1 cellular context compared by ENCODE assay signal in the genomic region with DNA sequence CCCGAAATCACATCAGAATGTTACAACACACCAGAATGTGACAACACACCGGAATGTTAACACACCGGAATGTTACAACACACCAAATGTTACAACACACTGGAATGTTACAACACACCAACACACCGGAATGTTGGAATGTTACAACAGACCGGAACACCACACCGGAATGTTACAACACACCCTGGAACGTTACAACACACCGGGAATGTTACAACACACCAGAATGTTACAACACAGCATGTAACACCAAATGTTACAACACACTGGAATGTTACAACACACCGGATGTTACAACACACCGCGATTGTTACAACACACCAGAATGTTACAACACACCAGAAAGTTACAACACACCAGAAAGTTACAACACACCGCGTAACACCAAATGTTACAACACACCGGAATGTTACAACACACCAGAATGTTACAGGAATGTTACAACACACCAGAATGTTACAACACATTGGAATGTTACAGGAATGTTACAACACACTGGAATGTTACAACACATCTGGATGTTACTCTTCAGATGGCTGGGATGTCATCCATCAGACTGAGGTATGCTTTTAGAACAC.
TF ChIP-seq lines count a peak whose summit lies in the region.

No MANE protein-coding gene starts in this region.

TF ChIP-seq in GM23338, 12 proteins besides CTCF, POLR2A, EP300 and RAD21:
- TF ChIP-seq, protein P1, sequence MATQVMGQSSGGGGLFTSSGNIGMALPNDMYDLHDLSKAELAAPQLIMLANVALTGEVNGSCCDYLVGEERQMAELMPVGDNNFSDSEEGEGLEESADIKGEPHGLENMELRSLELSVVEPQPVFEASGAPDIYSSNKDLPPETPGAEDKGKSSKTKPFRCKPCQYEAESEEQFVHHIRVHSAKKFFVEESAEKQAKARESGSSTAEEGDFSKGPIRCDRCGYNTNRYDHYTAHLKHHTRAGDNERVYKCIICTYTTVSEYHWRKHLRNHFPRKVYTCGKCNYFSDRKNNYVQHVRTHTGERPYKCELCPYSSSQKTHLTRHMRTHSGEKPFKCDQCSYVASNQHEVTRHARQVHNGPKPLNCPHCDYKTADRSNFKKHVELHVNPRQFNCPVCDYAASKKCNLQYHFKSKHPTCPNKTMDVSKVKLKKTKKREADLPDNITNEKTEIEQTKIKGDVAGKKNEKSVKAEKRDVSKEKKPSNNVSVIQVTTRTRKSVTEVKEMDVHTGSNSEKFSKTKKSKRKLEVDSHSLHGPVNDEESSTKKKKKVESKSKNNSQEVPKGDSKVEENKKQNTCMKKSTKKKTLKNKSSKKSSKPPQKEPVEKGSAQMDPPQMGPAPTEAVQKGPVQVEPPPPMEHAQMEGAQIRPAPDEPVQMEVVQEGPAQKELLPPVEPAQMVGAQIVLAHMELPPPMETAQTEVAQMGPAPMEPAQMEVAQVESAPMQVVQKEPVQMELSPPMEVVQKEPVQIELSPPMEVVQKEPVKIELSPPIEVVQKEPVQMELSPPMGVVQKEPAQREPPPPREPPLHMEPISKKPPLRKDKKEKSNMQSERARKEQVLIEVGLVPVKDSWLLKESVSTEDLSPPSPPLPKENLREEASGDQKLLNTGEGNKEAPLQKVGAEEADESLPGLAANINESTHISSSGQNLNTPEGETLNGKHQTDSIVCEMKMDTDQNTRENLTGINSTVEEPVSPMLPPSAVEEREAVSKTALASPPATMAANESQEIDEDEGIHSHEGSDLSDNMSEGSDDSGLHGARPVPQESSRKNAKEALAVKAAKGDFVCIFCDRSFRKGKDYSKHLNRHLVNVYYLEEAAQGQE (IDR thresholded peaks at IDR 0.05; ENCODE audit: unreplicated experiment) = no peak
- TF ChIP-seq ZNF114 (CRISPR knock-in tag; IDR thresholded peaks at IDR 0.05) (no peak), EZH2 (IDR thresholded peaks at IDR 0.05; ENCODE audit: low read depth, unreplicated experiment) (no peak), JUNB (IDR thresholded peaks at IDR 0.05; ENCODE audit: unreplicated experiment) (no peak), NANOG (IDR thresholded peaks at IDR 0.05; ENCODE audit: borderline replicate concordance) (no peak), ZNF462 (CRISPR knock-in tag; IDR thresholded peaks at IDR 0.05) (no peak), POLR2AphosphoS5 (IDR thresholded peaks at IDR 0.05; ENCODE audit: low read depth) (no peak), STAT1 (IDR thresholded peaks at IDR 0.05; ENCODE audit: unreplicated experiment) (no peak), EZH2phosphoT487 (IDR thresholded peaks at IDR 0.05; ENCODE audit: unreplicated experiment) (no peak), CREB1 (CRISPR knock-in tag; IDR thresholded peaks at IDR 0.05; ENCODE audit: low read depth) (no peak), ZNF331 (CRISPR knock-in tag; IDR thresholded peaks at IDR 0.05; ENCODE audit: low read depth) (no peak)
- TF ChIP-seq, protein P2, sequence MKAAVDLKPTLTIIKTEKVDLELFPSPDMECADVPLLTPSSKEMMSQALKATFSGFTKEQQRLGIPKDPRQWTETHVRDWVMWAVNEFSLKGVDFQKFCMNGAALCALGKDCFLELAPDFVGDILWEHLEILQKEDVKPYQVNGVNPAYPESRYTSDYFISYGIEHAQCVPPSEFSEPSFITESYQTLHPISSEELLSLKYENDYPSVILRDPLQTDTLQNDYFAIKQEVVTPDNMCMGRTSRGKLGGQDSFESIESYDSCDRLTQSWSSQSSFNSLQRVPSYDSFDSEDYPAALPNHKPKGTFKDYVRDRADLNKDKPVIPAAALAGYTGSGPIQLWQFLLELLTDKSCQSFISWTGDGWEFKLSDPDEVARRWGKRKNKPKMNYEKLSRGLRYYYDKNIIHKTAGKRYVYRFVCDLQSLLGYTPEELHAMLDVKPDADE (IDR thresholded peaks at IDR 0.05) = no peak
